Comparison of ENCODE assay signal across 13 cellular contexts in genomic region chr21:46456750-46457149, GRCh38.
DNase-seq lines count a peak whose midpoint lies in the region; ATAC-seq and TF ChIP-seq lines count a peak whose summit lies in the region.
"Had no signal": no experiment of that assay in that cellular context is flagged by ENCODE, and none has a peak within 500 bp of the region (broad histone marks: within the 10 kb centered on the region; RNA-seq: fewer than 3 reads in every experiment).

No MANE protein-coding gene starts in this region.

- H3K9me3 ChIP-seq in SU-DHL-6 (ENCODE audit: insufficient read depth, low read length), result no peaks in the 10 kb centered on the region
- H3K9me3 ChIP-seq: SJCRH30 had no signal

- no peak overlapping the region for H3K4me3 ChIP-seq in SU-DHL-6 (ENCODE audit: insufficient read depth, low read length, poor library complexity, severe bottlenecking)

- peak overlapping the region; percentile 97 for H3K9ac ChIP-seq in SU-DHL-6 (ENCODE audit: low read length)

- H3K9me3 Mint-ChIP-seq in activated naive CD4-positive, alpha-beta T cell treated with anti-CD3 and anti-CD28 coated beads, Interleukin-2, amount 50 U/mL, for 24 hours, result no peaks in the 10 kb centered on the region
- H3K9me3 Mint-ChIP-seq in stimulated activated effector memory CD8-positive, alpha-beta T cell treated with anti-CD3 and anti-CD28 coated beads, Interleukin-12 subunit alpha, Interleukin-12 subunit beta, amount 100 ng/mL, for 72 hours, result no peaks in the 10 kb centered on the region

- TF ChIP-seq CTCF in SU-DHL-6 (IDR thresholded peaks at IDR 0.05; ENCODE audit: insufficient read depth, low read length, poor library complexity, severe bottlenecking), result no peak

- H3F3A ChIP-seq in SU-DHL-6 (ENCODE audit: insufficient read depth), result peaks cover 9% of the 10 kb centered on the region

- H3K4me1 Mint-ChIP-seq in activated naive CD4-positive, alpha-beta T cell treated with anti-CD3 and anti-CD28 coated beads, Interleukin-2, amount 50 U/mL, for 24 hours, result peaks cover 52% of the 10 kb centered on the region
- H3K4me1 Mint-ChIP-seq in stimulated activated effector memory CD8-positive, alpha-beta T cell treated with anti-CD3 and anti-CD28 coated beads, Interleukin-12 subunit alpha, Interleukin-12 subunit beta, amount 100 ng/mL, for 72 hours, result peaks cover 33% of the 10 kb centered on the region

- H3K79me2 ChIP-seq in SU-DHL-6 (ENCODE audit: insufficient read depth, low read length), result peaks cover 78% of the 10 kb centered on the region

- H3K36me3 Mint-ChIP-seq in activated naive CD4-positive, alpha-beta T cell treated with anti-CD3 and anti-CD28 coated beads, Interleukin-2, amount 50 U/mL, for 24 hours, result peaks cover 7% of the 10 kb centered on the region
- H3K36me3 Mint-ChIP-seq in stimulated activated effector memory CD8-positive, alpha-beta T cell treated with anti-CD3 and anti-CD28 coated beads, Interleukin-12 subunit alpha, Interleukin-12 subunit beta, amount 100 ng/mL, for 72 hours, result peaks cover 27% of the 10 kb centered on the region

- ATAC-seq in stimulated activated effector memory CD8-positive, alpha-beta T cell treated with anti-CD3 and anti-CD28 coated beads, Interleukin-12 subunit alpha, Interleukin-12 subunit beta, amount 100 ng/mL, for 72 hours, result no peak
- ATAC-seq in HG02970 (IDR thresholded peaks at IDR 0.05; ENCODE audit: low FRiP score, unreplicated experiment), result no peak

- H3K4me2 ChIP-seq in SU-DHL-6 (ENCODE audit: low read depth, low read length, poor library complexity, severe bottlenecking), result peak overlapping the region; percentile 81

- H3K36me3 ChIP-seq in SU-DHL-6 (ENCODE audit: low read length), result 0 out of 2 replicates have a peak, but pooled peaks cover 2% of the 10 kb centered on the region

- no peak overlapping the region for H3K27ac ChIP-seq in SU-DHL-6 (ENCODE audit: low read depth, low read length)
- peak overlapping the region; percentile 80 for H3K27ac ChIP-seq in epithelial cell of prostate
- H3K27ac ChIP-seq: SJCRH30 had no signal

- peak overlapping the region; percentile 26 for H3K4me3 Mint-ChIP-seq in activated naive CD4-positive, alpha-beta T cell treated with anti-CD3 and anti-CD28 coated beads, Interleukin-2, amount 50 U/mL, for 24 hours
- peak overlapping the region; percentile 88 for H3K4me3 Mint-ChIP-seq in stimulated activated effector memory CD8-positive, alpha-beta T cell treated with anti-CD3 and anti-CD28 coated beads, Interleukin-12 subunit alpha, Interleukin-12 subunit beta, amount 100 ng/mL, for 72 hours

- no peaks in the 10 kb centered on the region for H4K20me1 ChIP-seq in SU-DHL-6 (ENCODE audit: low read depth, low read length)

- no peak overlapping the region for H2AFZ ChIP-seq in SU-DHL-6 (ENCODE audit: low read depth, low read length, severe bottlenecking)

- no peaks in the 10 kb centered on the region for H3K9me2 ChIP-seq in SU-DHL-6 (replicated peaks; ENCODE audit: insufficient read depth, low read length)

- H3K27ac Mint-ChIP-seq in activated naive CD4-positive, alpha-beta T cell treated with anti-CD3 and anti-CD28 coated beads, Interleukin-2, amount 50 U/mL, for 24 hours, result no peak overlapping the region
- H3K27ac Mint-ChIP-seq in stimulated activated effector memory CD8-positive, alpha-beta T cell treated with anti-CD3 and anti-CD28 coated beads, Interleukin-12 subunit alpha, Interleukin-12 subunit beta, amount 100 ng/mL, for 72 hours, result no peak overlapping the region

- no peaks in the 10 kb centered on the region for H3K27me3 ChIP-seq in SU-DHL-6 (ENCODE audit: low read length)
- H3K27me3 ChIP-seq: SJCRH30 had no signal

- H3K27me3 Mint-ChIP-seq in activated naive CD4-positive, alpha-beta T cell treated with anti-CD3 and anti-CD28 coated beads, Interleukin-2, amount 50 U/mL, for 24 hours, result no peaks in the 10 kb centered on the region

- DNase-seq in activated naive CD4-positive, alpha-beta T cell treated with anti-CD3 and anti-CD28 coated beads, Interleukin-2, amount 50 U/mL, for 16 hours, result no peak
- peak; percentile 66 for DNase-seq in epithelial cell of prostate (ENCODE audit: low read depth, low spot score)
- DNase-seq in stimulated activated effector memory CD8-positive, alpha-beta T cell treated with anti-CD3 and anti-CD28 coated beads, Interleukin-12 subunit alpha, Interleukin-12 subunit beta, amount 100 ng/mL, for 72 hours (ENCODE audit: low spot score in 2 of 2), result no peak
- no peak for DNase-seq in NCI-H774 (lab: John Stamatoyannopoulos, UW)
- DNase-seq in epidermal melanocyte (ENCODE audit: insufficient read length, low spot score), result no peak
- DNase-seq: activated CD8-positive, alpha-beta memory T cell treated with anti-CD3 and anti-CD28 coated beads for 24 hours; H7; mesenchymal stem cell; NCI-H446 treated with DMSO at 0.1 percent for 48 hours; SJCRH30 had no signal
